In genomic region chr12:116426391-116427136, GRCh38 we compare ENCODE assay signal across 1 cellular context.
TF ChIP-seq lines count a peak whose summit lies in the region.

No MANE protein-coding gene starts in this region.

TF ChIP-seq in K562, 482 proteins besides CTCF, POLR2A, EP300 and RAD21 (continued from another document and continues in another):
- peak; percentile 37; the same call in 1 of the 2 replicates for TF ChIP-seq NFIC (IDR thresholded peaks at IDR 0.05)
- TF ChIP-seq ZNF778 (CRISPR knock-in tag; IDR thresholded peaks at IDR 0.05), result no peak
- TF ChIP-seq ESRRB (CRISPR knock-in tag; IDR thresholded peaks at IDR 0.05; ENCODE audit: borderline replicate concordance), result no peak
- TF ChIP-seq ZNF311 (CRISPR knock-in tag; IDR thresholded peaks at IDR 0.05), result no peak
- TF ChIP-seq, protein P1, sequence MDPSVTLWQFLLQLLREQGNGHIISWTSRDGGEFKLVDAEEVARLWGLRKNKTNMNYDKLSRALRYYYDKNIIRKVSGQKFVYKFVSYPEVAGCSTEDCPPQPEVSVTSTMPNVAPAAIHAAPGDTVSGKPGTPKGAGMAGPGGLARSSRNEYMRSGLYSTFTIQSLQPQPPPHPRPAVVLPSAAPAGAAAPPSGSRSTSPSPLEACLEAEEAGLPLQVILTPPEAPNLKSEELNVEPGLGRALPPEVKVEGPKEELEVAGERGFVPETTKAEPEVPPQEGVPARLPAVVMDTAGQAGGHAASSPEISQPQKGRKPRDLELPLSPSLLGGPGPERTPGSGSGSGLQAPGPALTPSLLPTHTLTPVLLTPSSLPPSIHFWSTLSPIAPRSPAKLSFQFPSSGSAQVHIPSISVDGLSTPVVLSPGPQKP (CRISPR knock-in tag; IDR thresholded peaks at IDR 0.05), result no peak
- TF ChIP-seq ZNF644 (tag; IDR thresholded peaks at IDR 0.05; ENCODE audit: low read depth), result no peak
- TF ChIP-seq ZC3H8 (IDR thresholded peaks at IDR 0.05), result no peak
- no peak for TF ChIP-seq SMARCC2 (IDR thresholded peaks at IDR 0.05; ENCODE audit: low read depth)
- no peak for TF ChIP-seq ETS2 (tag; IDR thresholded peaks at IDR 0.05; ENCODE audit: borderline replicate concordance, poor library complexity, severe bottlenecking)
- TF ChIP-seq MBD1 (CRISPR knock-in tag; IDR thresholded peaks at IDR 0.05), result no peak
- peak; percentile 27; the same call in 1 of the 2 replicates for TF ChIP-seq STAT5A (IDR thresholded peaks at IDR 0.05; ENCODE audit: borderline replicate concordance, low read length)
- no peak for TF ChIP-seq ZNF398 (CRISPR knock-in tag; IDR thresholded peaks at IDR 0.05)
- TF ChIP-seq, protein P2, sequence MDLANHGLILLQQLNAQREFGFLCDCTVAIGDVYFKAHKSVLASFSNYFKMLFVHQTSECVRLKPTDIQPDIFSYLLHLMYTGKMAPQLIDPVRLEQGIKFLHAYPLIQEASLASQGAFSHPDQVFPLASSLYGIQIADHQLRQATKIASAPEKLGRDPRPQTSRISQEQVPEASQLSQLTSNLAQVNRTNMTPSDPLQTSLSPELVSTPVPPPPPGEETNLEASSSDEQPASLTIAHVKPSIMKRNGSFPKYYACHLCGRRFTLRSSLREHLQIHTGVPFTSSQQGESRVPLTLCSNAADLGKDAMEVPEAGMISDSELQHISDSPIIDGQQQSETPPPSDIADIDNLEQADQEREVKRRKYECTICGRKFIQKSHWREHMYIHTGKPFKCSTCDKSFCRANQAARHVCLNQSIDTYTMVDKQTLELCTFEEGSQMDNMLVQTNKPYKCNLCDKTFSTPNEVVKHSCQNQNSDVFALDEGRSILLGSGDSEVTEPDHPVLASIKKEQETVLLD (IDR thresholded peaks at IDR 0.05), result no peak
- TF ChIP-seq, protein P3, sequence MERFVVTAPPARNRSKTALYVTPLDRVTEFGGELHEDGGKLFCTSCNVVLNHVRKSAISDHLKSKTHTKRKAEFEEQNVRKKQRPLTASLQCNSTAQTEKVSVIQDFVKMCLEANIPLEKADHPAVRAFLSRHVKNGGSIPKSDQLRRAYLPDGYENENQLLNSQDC (CRISPR knock-in tag; IDR thresholded peaks at IDR 0.05), result no peak
- no peak for TF ChIP-seq NBN (IDR thresholded peaks at IDR 0.05; ENCODE audit: low read depth)
- TF ChIP-seq RFX7 (CRISPR knock-in tag; IDR thresholded peaks at IDR 0.05), result no peak
- TF ChIP-seq MXI1 (IDR thresholded peaks at IDR 0.05; ENCODE audit: low read depth, low read length), result no peak
- TF ChIP-seq, protein P4, sequence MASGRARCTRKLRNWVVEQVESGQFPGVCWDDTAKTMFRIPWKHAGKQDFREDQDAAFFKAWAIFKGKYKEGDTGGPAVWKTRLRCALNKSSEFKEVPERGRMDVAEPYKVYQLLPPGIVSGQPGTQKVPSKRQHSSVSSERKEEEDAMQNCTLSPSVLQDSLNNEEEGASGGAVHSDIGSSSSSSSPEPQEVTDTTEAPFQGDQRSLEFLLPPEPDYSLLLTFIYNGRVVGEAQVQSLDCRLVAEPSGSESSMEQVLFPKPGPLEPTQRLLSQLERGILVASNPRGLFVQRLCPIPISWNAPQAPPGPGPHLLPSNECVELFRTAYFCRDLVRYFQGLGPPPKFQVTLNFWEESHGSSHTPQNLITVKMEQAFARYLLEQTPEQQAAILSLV (tag; IDR thresholded peaks at IDR 0.05), result no peak
- no peak for TF ChIP-seq TOE1 (IDR thresholded peaks at IDR 0.05; ENCODE audit: borderline replicate concordance)
- TF ChIP-seq TOE1 (CRISPR knock-in tag; IDR thresholded peaks at IDR 0.05; ENCODE audit: borderline replicate concordance, low read depth), result no peak
- no peak for TF ChIP-seq PRPF4 (IDR thresholded peaks at IDR 0.05; ENCODE audit: insufficient read depth, low read depth, low read length, poor library complexity, severe bottlenecking)
- TF ChIP-seq RFX5 (IDR thresholded peaks at IDR 0.05; ENCODE audit: low read depth, low read length), result no peak
- no peak for TF ChIP-seq ELK3 (CRISPR knock-in tag; IDR thresholded peaks at IDR 0.05)
- TF ChIP-seq C11orf30 (IDR thresholded peaks at IDR 0.05; ENCODE audit: low read depth), result no peak
- TF ChIP-seq ZNF444 (CRISPR knock-in tag; IDR thresholded peaks at IDR 0.05), result no peak
- TF ChIP-seq U2AF1 (optimal IDR thresholded peaks at IDR 0.05; ENCODE audit: low read depth, low read length), result no peak
- no peak for TF ChIP-seq CHD1 (IDR thresholded peaks at IDR 0.05; ENCODE audit: low read length)
- TF ChIP-seq KDM5B (IDR thresholded peaks at IDR 0.05; ENCODE audit: insufficient replicate concordance, low read depth, low read length), result no peak
- no peak for TF ChIP-seq ZNF280B (CRISPR knock-in tag; IDR thresholded peaks at IDR 0.05)
- no peak for TF ChIP-seq FOXK1 (CRISPR knock-in tag; IDR thresholded peaks at IDR 0.05; ENCODE audit: borderline replicate concordance)
- TF ChIP-seq RBM25 (IDR thresholded peaks at IDR 0.05; ENCODE audit: low read depth, low read length, severe bottlenecking), result no peak
- TF ChIP-seq STAT5B (CRISPR knock-in tag; IDR thresholded peaks at IDR 0.05), result no peak
- peak; percentile 48 for TF ChIP-seq CXXC5 (CRISPR knock-in tag; IDR thresholded peaks at IDR 0.05)
- TF ChIP-seq KLF13 (tag; IDR thresholded peaks at IDR 0.05; ENCODE audit: borderline replicate concordance, low read depth), result no peak
- 0 out of 2 replicates have a peak, but pooled peaks have one; percentile 2 for TF ChIP-seq NFE2 (IDR thresholded peaks at IDR 0.05; ENCODE audit: low read depth)
- TF ChIP-seq BMI1 (IDR thresholded peaks at IDR 0.05; ENCODE audit: low read length), result no peak
- no peak for TF ChIP-seq TCF7L2 (IDR thresholded peaks at IDR 0.05; ENCODE audit: low read depth, low read length)
- TF ChIP-seq SMARCE1 (IDR thresholded peaks at IDR 0.05), result peak; percentile 72
- TF ChIP-seq HNRNPUL1 (IDR thresholded peaks at IDR 0.05; ENCODE audit: low read length), result no peak
- TF ChIP-seq, protein P5, sequence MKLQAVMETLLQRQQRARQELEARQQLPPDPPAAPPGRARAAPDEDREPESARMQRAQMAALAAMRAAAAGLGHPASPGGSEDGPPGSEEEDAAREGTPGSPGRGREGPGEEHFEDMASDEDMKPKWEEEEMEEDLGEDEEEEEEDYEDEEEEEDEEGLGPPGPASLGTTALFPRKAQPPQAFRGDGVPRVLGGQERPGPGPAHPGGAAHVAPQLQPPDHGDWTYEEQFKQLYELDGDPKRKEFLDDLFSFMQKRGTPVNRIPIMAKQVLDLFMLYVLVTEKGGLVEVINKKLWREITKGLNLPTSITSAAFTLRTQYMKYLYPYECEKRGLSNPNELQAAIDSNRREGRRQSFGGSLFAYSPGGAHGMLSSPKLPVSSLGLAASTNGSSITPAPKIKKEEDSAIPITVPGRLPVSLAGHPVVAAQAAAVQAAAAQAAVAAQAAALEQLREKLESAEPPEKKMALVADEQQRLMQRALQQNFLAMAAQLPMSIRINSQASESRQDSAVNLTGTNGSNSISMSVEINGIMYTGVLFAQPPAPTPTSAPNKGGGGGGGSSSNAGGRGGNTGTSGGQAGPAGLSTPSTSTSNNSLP (IDR thresholded peaks at IDR 0.05; ENCODE audit: borderline replicate concordance, low read depth, low read length), result no peak
- TF ChIP-seq PHB2 (IDR thresholded peaks at IDR 0.05; ENCODE audit: low read depth), result no peak
- TF ChIP-seq HDAC1 (IDR thresholded peaks at IDR 0.05), result 0 out of 4 replicates have a peak, but pooled peaks of 1 of the 2 experiments have one; percentile 16
- TF ChIP-seq BCL6 (CRISPR knock-in tag; IDR thresholded peaks at IDR 0.05), result no peak
- TF ChIP-seq MED1 (CRISPR knock-in tag; IDR thresholded peaks at IDR 0.05; ENCODE audit: borderline replicate concordance), result no peak
- no peak for TF ChIP-seq MECOM (CRISPR knock-in tag; IDR thresholded peaks at IDR 0.05)
- TF ChIP-seq ZNF764 (CRISPR knock-in tag; IDR thresholded peaks at IDR 0.05; ENCODE audit: low read depth), result no peak
- TF ChIP-seq CHD4 (IDR thresholded peaks at IDR 0.05; ENCODE audit: insufficient read depth, insufficient replicate concordance, low read depth, low read length, poor library complexity, severe bottlenecking), result no peak
- peak; percentile 53 for TF ChIP-seq JUND (IDR thresholded peaks at IDR 0.05; ENCODE audit: borderline replicate concordance, low read depth, low read length)
- no peak for TF ChIP-seq JUND (tag; IDR thresholded peaks at IDR 0.05; ENCODE audit: borderline replicate concordance, low read depth, low read length)
- TF ChIP-seq ZC3H4 (CRISPR knock-in tag; IDR thresholded peaks at IDR 0.05; ENCODE audit: borderline replicate concordance), result no peak
- no peak for TF ChIP-seq CREB3L1 (IDR thresholded peaks at IDR 0.05; ENCODE audit: borderline replicate concordance, low read depth)
- TF ChIP-seq ZKSCAN3 (CRISPR knock-in tag; IDR thresholded peaks at IDR 0.05), result no peak
- TF ChIP-seq EHMT2 (IDR thresholded peaks at IDR 0.05), result no peak
- TF ChIP-seq ZNF274 (IDR thresholded peaks at IDR 0.05; ENCODE audit: borderline replicate concordance, low read depth, low read length), result no peak
- TF ChIP-seq CREB1 (IDR thresholded peaks at IDR 0.05), result no peak
- TF ChIP-seq CREB1 (CRISPR knock-in tag; IDR thresholded peaks at IDR 0.05), result no peak
- peak; percentile 45; the same call in 1 of the 2 replicates for TF ChIP-seq PML (IDR thresholded peaks at IDR 0.05; ENCODE audit: low read length)
- no peak for TF ChIP-seq MYBL2 (IDR thresholded peaks at IDR 0.05; ENCODE audit: low read depth)
- no peak for TF ChIP-seq MYBL2 (CRISPR knock-in tag; IDR thresholded peaks at IDR 0.05; ENCODE audit: borderline replicate concordance)
- TF ChIP-seq, protein P6, sequence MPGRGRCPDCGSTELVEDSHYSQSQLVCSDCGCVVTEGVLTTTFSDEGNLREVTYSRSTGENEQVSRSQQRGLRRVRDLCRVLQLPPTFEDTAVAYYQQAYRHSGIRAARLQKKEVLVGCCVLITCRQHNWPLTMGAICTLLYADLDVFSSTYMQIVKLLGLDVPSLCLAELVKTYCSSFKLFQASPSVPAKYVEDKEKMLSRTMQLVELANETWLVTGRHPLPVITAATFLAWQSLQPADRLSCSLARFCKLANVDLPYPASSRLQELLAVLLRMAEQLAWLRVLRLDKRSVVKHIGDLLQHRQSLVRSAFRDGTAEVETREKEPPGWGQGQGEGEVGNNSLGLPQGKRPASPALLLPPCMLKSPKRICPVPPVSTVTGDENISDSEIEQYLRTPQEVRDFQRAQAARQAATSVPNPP (IDR thresholded peaks at IDR 0.05; ENCODE audit: borderline replicate concordance, insufficient read depth, insufficient read length), result no peak
- no peak for TF ChIP-seq FIP1L1 (IDR thresholded peaks at IDR 0.05; ENCODE audit: low read depth, low read length, poor library complexity, severe bottlenecking)
